In the genomic region with DNA sequence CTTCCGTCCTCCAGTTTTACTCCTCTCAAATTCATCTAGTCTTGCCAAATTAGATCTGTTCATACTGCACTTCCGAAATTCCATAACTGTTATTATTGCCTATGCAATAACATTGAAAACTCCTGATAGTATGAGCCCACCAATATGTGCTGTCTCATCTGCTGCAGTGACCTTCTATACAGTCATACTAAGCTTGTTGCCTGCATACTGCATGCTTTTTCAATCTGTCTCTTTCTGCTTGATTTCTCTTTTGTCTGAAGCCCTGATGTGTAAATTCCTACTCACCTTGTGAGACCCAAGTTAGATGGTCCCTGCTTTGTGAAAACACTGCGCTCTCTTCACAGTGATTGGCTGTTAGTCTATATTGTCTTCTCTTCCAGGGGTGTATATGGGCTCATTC, we compare ENCODE assay signal across 10 cellular contexts. TPM values are rescaled to one million over a fixed set of nuclear protein-coding genes. Genes with fewer than 3 reads are reported as not detected.
DNase-seq lines count a peak whose midpoint lies in the region; ATAC-seq, FAIRE-seq and TF ChIP-seq lines count a peak whose summit lies in the region.
"Had no signal": no experiment of that assay in that cellular context is flagged by ENCODE, and none has a peak within 500 bp of the region (broad histone marks: within the 10 kb centered on the region; RNA-seq: fewer than 3 reads in every experiment).

No MANE protein-coding gene starts in this region.

- peaks cover 16% of the 10 kb centered on the region; the same call in 2 of the 3 replicates for H3K4me1 ChIP-seq in A549
- peaks cover 10% of the 10 kb centered on the region; the same call in 1 of the 2 replicates for H3K4me1 ChIP-seq in HUES64 (ENCODE audit: insufficient read depth, low read length)
- H3K4me1 ChIP-seq in colonic mucosa: peaks cover 19% of the 10 kb centered on the region
- peaks cover 10% of the 10 kb centered on the region for H3K4me1 ChIP-seq in mucosa of stomach (ENCODE audit: control insufficient read depth, insufficient read depth, low read length)

- no peaks in the 10 kb centered on the region for H3K27me3 ChIP-seq in HUES64 (ENCODE audit: insufficient read depth, low read length)
- H3K27me3 ChIP-seq in colonic mucosa: no peaks in the 10 kb centered on the region
- H3K27me3 ChIP-seq in mucosa of stomach (ENCODE audit: control insufficient read depth, insufficient read depth, low read length): no peaks in the 10 kb centered on the region

- H3K9me3 ChIP-seq in A549 (no peaks in the 10 kb centered on the region), HUES64 (ENCODE audit: insufficient read depth, low read depth, low read length) (no peaks in the 10 kb centered on the region), colonic mucosa (no peaks in the 10 kb centered on the region), mucosa of stomach (ENCODE audit: control insufficient read depth, low read length) (no peaks in the 10 kb centered on the region)

- no peak for TF ChIP-seq EP300 in A549 (IDR thresholded peaks at IDR 0.05)

- no peak for FAIRE-seq in A549 (lab: Jason Lieb, UNC)
- FAIRE-seq in frontal cortex (lab: Jason Lieb, UNC): no peak

- 57% methylated on average over 3 of the region's 3 CpGs for WGBS in A549 (ENCODE audit: missing lambda C conversion rate)
- 54% methylated on average over 3 of the region's 3 CpGs for WGBS in HUES64

- TF ChIP-seq CTCF in A549 (IDR thresholded peaks at IDR 0.05) (no peak), colonic mucosa (IDR thresholded peaks at IDR 0.05) (no peak)

- H3K27ac ChIP-seq in A549 (peak overlapping the region in 1 of 2 experiments; percentile 93; a peak in 2 of 6 replicates), HUES64 (ENCODE audit: low read depth, low read length) (no peak overlapping the region), colonic mucosa (no peak overlapping the region)

- H3K4me3 ChIP-seq in A549 (peak overlapping the region; percentile 96), HUES64 (ENCODE audit: low read length) (peak overlapping the region; percentile 92), colonic mucosa (peak overlapping the region; percentile 72), mucosa of stomach (ENCODE audit: low read length) (peak overlapping the region; percentile 79)

- DNase-seq in A549 (ENCODE audit: low read depth in 1 of 2, low spot score in 1 of 2) (no peak), colonic mucosa (no peak), frontal cortex (ENCODE audit: low spot score in 2 of 2) (no peak), T-helper 9 cell (no peak)
- DNase-seq: activated T-cell treated with anti-CD3 and anti-CD28 coated beads, Interleukin-2, amount 50 U/mL, for 4 hours; NCI-H1436 had no signal

- peak overlapping the region; percentile 83 for H3K4me2 ChIP-seq in A549

- POLR2A ChIA-PET in A549 (lab: Yijun Ruan, JAX): no interaction called here

- H3K9ac ChIP-seq in HUES64 (ENCODE audit: low read depth, low read length) (peak overlapping the region; percentile 80; the same call in 1 of the 2 replicates), colonic mucosa (ENCODE audit: low read depth in 2 of 2, low read length in 2 of 2) (peak overlapping the region in 1 of 2 donors; percentile 88), mucosa of stomach (ENCODE audit: low read length) (peak overlapping the region; percentile 86)

- TF ChIP-seq RAD21 in A549 (conservative IDR thresholded peaks at IDR 0.05 in 1 of 2, IDR thresholded peaks at IDR 0.05 in 1 of 2): no peak

- CTCF ChIA-PET in A549 (lab: Yijun Ruan, JAX): no interaction called here

- no peak for TF ChIP-seq POLR2A in A549 (IDR thresholded peaks at IDR 0.05; ENCODE audit: low read length)

- no peak for ATAC-seq in A549
- no peak for ATAC-seq in GM18873 (IDR thresholded peaks at IDR 0.05; ENCODE audit: low FRiP score, unreplicated experiment)
- no peak for ATAC-seq in GM21423 (IDR thresholded peaks at IDR 0.05; ENCODE audit: unreplicated experiment)
- ATAC-seq: activated T-cell treated with anti-CD3 and anti-CD28 coated beads, Interleukin-2, amount 50 U/mL, for 4 hours had no signal

- H3K36me3 ChIP-seq in HUES64 (ENCODE audit: insufficient read depth, low read length) (peaks cover 29% of the 10 kb centered on the region), colonic mucosa (no peaks in the 10 kb centered on the region), mucosa of stomach (ENCODE audit: control insufficient read depth, insufficient read depth, low read length) (no peaks in the 10 kb centered on the region)

- intact Hi-C loops in colonic mucosa (cut with DNase I): loop anchor here (2.0 kb wide), 1 partner anchor 805 kb away; the partner anchor contains the start of genes DYNLT2 and ERMARD

TF ChIP-seq in A549, 52 proteins besides CTCF, POLR2A, EP300 and RAD21:
- TF ChIP-seq SMC3 (IDR thresholded peaks at IDR 0.05): no peak
- TF ChIP-seq JUN (IDR thresholded peaks at IDR 0.05): no peak

RNA-seq across cellular contexts. Expression of gene TBP, which starts 1.1 kb away (rescaled TPM):
- polyA plus RNA-seq in A549 (2011; rRNA removed): 16.1 and 19.9 TPM in 2 replicates
- polyA plus RNA-seq in A549 (2012; cell fraction: cytosol; rRNA removed): 39.0 and 49.9 TPM in 2 replicates
- polyA plus RNA-seq in A549 (2012; cell fraction: nucleus; rRNA removed): 36.9 and 66.9 TPM in 2 replicates
- 11.8 to 12.3 TPM (median 12.2 TPM) in 3 replicates for polyA plus RNA-seq in A549 (2017; fragmentation: RNase III; extraction: RNeasy Plus Mini Kit Qiagen cat#74134 plus additional on column Dnase treatment)
- 15.8 and 15.9 TPM in 2 replicates for polyA minus RNA-seq in A549 (2011; rRNA and poly(A)+ RNA removed)
- 16.1 TPM for polyA plus RNA-seq in HUES64 (2013, experiment 1 of 2)
- polyA plus RNA-seq in HUES64 (2013, experiment 2 of 2): 19.5 TPM
- 10 to 100 TPM; 11.7 to 13.4 TPM for total RNA-seq in colonic mucosa
- 15.5 TPM for total RNA-seq in frontal cortex

RNA-seq across cellular contexts. Expression of gene PSMB1, which starts 2.2 kb away (rescaled TPM):
- polyA plus RNA-seq in A549 (2011; rRNA removed) (296 and 306 TPM in 2 replicates), A549 (2017; fragmentation: RNase III; extraction: RNeasy Plus Mini Kit Qiagen cat#74134 plus additional on column Dnase treatment) (265 to 300 TPM (median 267 TPM) in 3 replicates)
- 342 and 359 TPM in 2 replicates for polyA plus RNA-seq in A549 (2012; cell fraction: cytosol; rRNA removed)
- 143 and 208 TPM in 2 replicates for polyA plus RNA-seq in A549 (2012; cell fraction: nucleus; rRNA removed)
- polyA minus RNA-seq in A549 (2011; rRNA and poly(A)+ RNA removed): 100 and 101 TPM in 2 replicates
- 270 TPM for polyA plus RNA-seq in HUES64 (2013, experiment 1 of 2)
- polyA plus RNA-seq in HUES64 (2013, experiment 2 of 2): 242 TPM
- total RNA-seq in colonic mucosa (100 to 1,000 TPM; 140 to 172 TPM), frontal cortex (220 TPM)

RNA-seq across cellular contexts. Expression of gene PDCD2, which starts 29.1 kb away (rescaled TPM):
- polyA plus RNA-seq in A549 (2011; rRNA removed): 84.0 and 90.0 TPM in 2 replicates
- 43.7 and 56.0 TPM in 2 replicates for polyA plus RNA-seq in A549 (2012; cell fraction: cytosol; rRNA removed)
- polyA plus RNA-seq in A549 (2012; cell fraction: nucleus; rRNA removed): 32.6 and 44.5 TPM in 2 replicates
- 52.6 to 58.0 TPM (median 54.9 TPM) in 3 replicates for polyA plus RNA-seq in A549 (2017; fragmentation: RNase III; extraction: RNeasy Plus Mini Kit Qiagen cat#74134 plus additional on column Dnase treatment)
- 39.0 and 40.4 TPM in 2 replicates for polyA minus RNA-seq in A549 (2011; rRNA and poly(A)+ RNA removed)
- 80.9 TPM for polyA plus RNA-seq in HUES64 (2013, experiment 1 of 2)
- 94.0 TPM for polyA plus RNA-seq in HUES64 (2013, experiment 2 of 2)
- total RNA-seq in colonic mucosa: 10 to 100 TPM; 46.7 to 61.5 TPM
- total RNA-seq in frontal cortex: 37.1 TPM
